In genomic region chr4:48016141-48017107, GRCh38 we compare ENCODE assay signal across 8 cellular contexts. TPM values are rescaled to one million over a fixed set of nuclear protein-coding genes. Genes with fewer than 3 reads are reported as not detected.
DNase-seq lines count a peak whose midpoint lies in the region; ATAC-seq and TF ChIP-seq lines count a peak whose summit lies in the region.

Gene CNGA1, minus strand, starts transcription at chr4:48016681. Its CDS starts 63,992 bp downstream, at chr4:47952689.
Gene NIPAL1, plus strand, starts transcription at chr4:48016772. Its CDS starts 68 bp downstream, at chr4:48016840.

- POLR2A ChIA-PET in activated CD4-positive, alpha-beta T cell treated with anti-CD3 and anti-CD28 coated beads, Interleukin-2, amount 10 ng/mL, durations not matched to agents 7 days and 5 days (lab: Charles Lee) = no interaction called here

- intact Hi-C loops in right lobe of liver (cut with DNase I) = loop anchor here in 1 of 2 donors (10.0 kb wide), 1 partner anchor 68 kb away; no protein-coding TSS in a partner anchor

- H3K4me3 ChIP-seq in right lobe of liver = peak within 1 kb of the TSS; percentile 64 to 70 (median 64)

- H3K36me3 Mint-ChIP-seq in activated CD4-positive, alpha-beta T cell treated with anti-CD3 and anti-CD28 coated beads, Interleukin-2, amount 10 ng/mL, durations not matched to agents 7 days and 5 days (ENCODE audit: low read depth) = no peaks in the 10 kb centered on the region

- DNase-seq in Ammon's horn (ENCODE audit: low spot score) = peak; percentile 47
- DNase-seq in GM19238 (ENCODE audit: insufficient read length, low spot score) = peak; percentile 50
- DNase-seq in NCI-H510A (lab: John Stamatoyannopoulos, UW) = peak; percentile 79
- DNase-seq in activated CD4-positive, alpha-beta T cell treated with anti-CD3 and anti-CD28 coated beads, Interleukin-2, amount 10 ng/mL, durations not matched to agents 7 days and 5 days = peak; percentile 53
- peak; percentile 61 for DNase-seq in dermis blood vessel endothelial cell
- peak; percentile 91 to 95 (median 94) for DNase-seq in right lobe of liver
- DNase-seq in stimulated activated CD4-positive, alpha-beta T cell treated with anti-CD3 and anti-CD28 coated beads, Interleukin-4, amount 100 ng/mL, for 24 hours = peak; percentile 74

- peak; percentile 83 for ATAC-seq in HG03342 (IDR thresholded peaks at IDR 0.05; ENCODE audit: unreplicated experiment)
- peak; percentile 92 to 98 (median 95) for ATAC-seq in right lobe of liver

- H3K9me3 ChIP-seq in right lobe of liver = no peaks in the 10 kb centered on the region

- peak; percentile 83 for TF ChIP-seq POLR2A in right lobe of liver (IDR thresholded peaks at IDR 0.05)

- peaks cover 42% of the 10 kb centered on the region for H3K27me3 Mint-ChIP-seq in activated CD4-positive, alpha-beta T cell treated with anti-CD3 and anti-CD28 coated beads, Interleukin-2, amount 10 ng/mL, durations not matched to agents 7 days and 5 days

- 2% methylated on average over 18 of the region's 60 CpGs for WGBS in right lobe of liver (ENCODE audit: insufficient coverage, low coverage, low lambda C conversion rate, missing lambda C conversion rate)

- peak within 1 kb of the TSS; percentile 35 to 87 (median 87) for H3K27ac ChIP-seq in right lobe of liver

- H3K4me3 Mint-ChIP-seq in activated CD4-positive, alpha-beta T cell treated with anti-CD3 and anti-CD28 coated beads, Interleukin-2, amount 10 ng/mL, durations not matched to agents 7 days and 5 days = peak within 1 kb of the TSS; percentile 76

- H3K4me1 Mint-ChIP-seq in activated CD4-positive, alpha-beta T cell treated with anti-CD3 and anti-CD28 coated beads, Interleukin-2, amount 10 ng/mL, durations not matched to agents 7 days and 5 days = peaks cover 19% of the 10 kb centered on the region

- TF ChIP-seq CTCF in right lobe of liver (IDR thresholded peaks at IDR 0.05) = peak in 3 of 4 donors; percentile 20 to 34 (median 29)

- H3K27ac Mint-ChIP-seq in activated CD4-positive, alpha-beta T cell treated with anti-CD3 and anti-CD28 coated beads, Interleukin-2, amount 10 ng/mL, durations not matched to agents 7 days and 5 days = no peak within 1 kb of the TSS

- CTCF ChIA-PET in activated CD4-positive, alpha-beta T cell treated with anti-CD3 and anti-CD28 coated beads, Interleukin-2, amount 10 ng/mL, durations not matched to agents 7 days and 5 days (lab: Charles Lee) = no interaction called here

- H3K4me1 ChIP-seq in right lobe of liver = peaks cover 0 to 9% (median 1%) of the 10 kb centered on the region in 4 donors

- H3K36me3 ChIP-seq in right lobe of liver = no peaks in the 10 kb centered on the region

- H3K27me3 ChIP-seq in right lobe of liver = no peaks in the 10 kb centered on the region

- H3K9me3 Mint-ChIP-seq in activated CD4-positive, alpha-beta T cell treated with anti-CD3 and anti-CD28 coated beads, Interleukin-2, amount 10 ng/mL, durations not matched to agents 7 days and 5 days = peaks cover 6% of the 10 kb centered on the region

RNA-seq across cellular contexts. Expression of gene CNGA1, which starts in this region (rescaled TPM):
- total RNA-seq in activated CD4-positive, alpha-beta T cell treated with anti-CD3 and anti-CD28 coated beads, Interleukin-2, amount 10 ng/mL, durations not matched to agents 7 days and 5 days = not detected
- not detected in 2 replicates for total RNA-seq in dermis blood vessel endothelial cell
- 10 to 100 TPM in 4 of 6 experiments, 1 to 10 TPM in 2; 8.1 to 14.9 (median 11.1) TPM for total RNA-seq in right lobe of liver

RNA-seq across cellular contexts. Expression of gene NIPAL1, which starts in this region (rescaled TPM):
- under 1 TPM; 0.57 to 0.62 TPM for total RNA-seq in activated CD4-positive, alpha-beta T cell treated with anti-CD3 and anti-CD28 coated beads, Interleukin-2, amount 10 ng/mL, durations not matched to agents 7 days and 5 days
- total RNA-seq in dermis blood vessel endothelial cell = 0.47 and 0.68 TPM in 2 replicates
- 10 to 100 TPM in 2 of 6 experiments, 1 to 10 TPM in 4; 4.8 to 11.9 (median 7.6) TPM for total RNA-seq in right lobe of liver

Comparison
In these comparisons a context has a peak if more than half of its experiments do, and no peak if none do; other contexts are left out.
1. Peak in every context shown above with its lines: DNase-seq, ATAC-seq, H3K4me3 ChIP-seq and H3K27ac ChIP-seq.
2. Peak in DNase-seq in activated CD4-positive, alpha-beta T cell treated with anti-CD3 and anti-CD28 coated beads, Interleukin-2, amount 10 ng/mL, durations not matched to agents 7 days and 5 days; RNA of the genes that start here not detected or under 1 TPM.
3. Peak in DNase-seq in dermis blood vessel endothelial cell; RNA of the genes that start here not detected or under 1 TPM.